ENCODE assay signal across 7 cellular contexts in genomic region chr4:6573986-6574746, GRCh38. TPM values are rescaled to one million over a fixed set of nuclear protein-coding genes. Genes with fewer than 3 reads are reported as not detected.
DNase-seq lines count a peak whose midpoint lies in the region; ATAC-seq and TF ChIP-seq lines count a peak whose summit lies in the region.

No MANE protein-coding gene starts in this region.

- peaks cover 0 to 19% of the 10 kb centered on the region in 2 donors for H3K4me1 ChIP-seq in right atrium auricular region
- H3K4me1 ChIP-seq in smooth muscle cell (ENCODE audit: low read depth), result peaks cover 3% of the 10 kb centered on the region

- H3K36me3 ChIP-seq in right atrium auricular region, result peaks cover 7% of the 10 kb centered on the region
- no peaks in the 10 kb centered on the region for H3K36me3 ChIP-seq in smooth muscle cell (ENCODE audit: low read depth)

- no peaks in the 10 kb centered on the region for H3F3A ChIP-seq in smooth muscle cell (ENCODE audit: low read depth)

- no peaks in the 10 kb centered on the region for H4K20me1 ChIP-seq in smooth muscle cell (ENCODE audit: low read depth)

- H3K27me3 ChIP-seq in right atrium auricular region (no peaks in the 10 kb centered on the region), smooth muscle cell (ENCODE audit: low read depth) (no peaks in the 10 kb centered on the region)

- TF ChIP-seq CTCF in HFF-Myc (IDR thresholded peaks at IDR 0.05; ENCODE audit: low read depth, low read length, missing control alignments) (no peak), WI38 (IDR thresholded peaks at IDR 0.05; ENCODE audit: low read depth, low read length) (no peak), right atrium auricular region (IDR thresholded peaks at IDR 0.05) (no peak), smooth muscle cell (IDR thresholded peaks at IDR 0.05; ENCODE audit: borderline replicate concordance, insufficient read depth, poor library complexity, severe bottlenecking) (no peak)

- peak overlapping the region in 1 of 2 donors; percentile 51 for H3K27ac ChIP-seq in right atrium auricular region
- H3K27ac ChIP-seq in smooth muscle cell (ENCODE audit: low read depth), result no peak overlapping the region

- H3K9me3 ChIP-seq in right atrium auricular region, result no peaks in the 10 kb centered on the region
- no peaks in the 10 kb centered on the region for H3K9me3 ChIP-seq in smooth muscle cell (replicated peaks; ENCODE audit: low read depth)

- 65% methylated on average over 16 of the region's 16 CpGs for WGBS in smooth muscle cell (ENCODE audit: low lambda C conversion rate)

- no peak for DNase-seq in HFF-Myc (ENCODE audit: extremely low read depth, low read depth)
- no peak for DNase-seq in right atrium auricular region (ENCODE audit: low spot score)
- DNase-seq in smooth muscle cell (lab: John Stamatoyannopoulos, UW; ENCODE audit: unreplicated experiment), result no peak
- no peak for DNase-seq in ecto neural progenitor cell (ENCODE audit: low spot score)

- peak overlapping the region; percentile 99 for H3K4me2 ChIP-seq in smooth muscle cell

- no peak overlapping the region for H3K9ac ChIP-seq in smooth muscle cell (ENCODE audit: low read depth)

- peak overlapping the region; percentile 96 for H2AFZ ChIP-seq in smooth muscle cell (ENCODE audit: low read depth)

- no peaks in the 10 kb centered on the region for H3K79me2 ChIP-seq in smooth muscle cell (ENCODE audit: low read depth)

- H3K4me3 ChIP-seq in HFF-Myc (replicated peaks; ENCODE audit: low read depth, low read length) (peak overlapping the region; percentile 77), WI38 (ENCODE audit: low read depth, low read length) (peak overlapping the region; percentile 75), right atrium auricular region (peak overlapping the region; percentile 85 to 89), smooth muscle cell (peak overlapping the region; percentile 88)

- ATAC-seq in GM18870 (IDR thresholded peaks at IDR 0.05; ENCODE audit: unreplicated experiment) (no peak), GM19463 (IDR thresholded peaks at IDR 0.05; ENCODE audit: unreplicated experiment) (no peak)

RNA-seq across cellular contexts. Expression of gene MAN2B2, which starts 0.8 kb away (rescaled TPM):
- total RNA-seq in right atrium auricular region, result 10 to 100 TPM; 23.7 to 25.5 TPM
- total RNA-seq in smooth muscle cell, result 15.5 and 18.3 TPM in 2 replicates
- polyA plus RNA-seq in smooth muscle cell, result 14.5 and 19.6 TPM in 2 replicates
